In the genomic region with DNA sequence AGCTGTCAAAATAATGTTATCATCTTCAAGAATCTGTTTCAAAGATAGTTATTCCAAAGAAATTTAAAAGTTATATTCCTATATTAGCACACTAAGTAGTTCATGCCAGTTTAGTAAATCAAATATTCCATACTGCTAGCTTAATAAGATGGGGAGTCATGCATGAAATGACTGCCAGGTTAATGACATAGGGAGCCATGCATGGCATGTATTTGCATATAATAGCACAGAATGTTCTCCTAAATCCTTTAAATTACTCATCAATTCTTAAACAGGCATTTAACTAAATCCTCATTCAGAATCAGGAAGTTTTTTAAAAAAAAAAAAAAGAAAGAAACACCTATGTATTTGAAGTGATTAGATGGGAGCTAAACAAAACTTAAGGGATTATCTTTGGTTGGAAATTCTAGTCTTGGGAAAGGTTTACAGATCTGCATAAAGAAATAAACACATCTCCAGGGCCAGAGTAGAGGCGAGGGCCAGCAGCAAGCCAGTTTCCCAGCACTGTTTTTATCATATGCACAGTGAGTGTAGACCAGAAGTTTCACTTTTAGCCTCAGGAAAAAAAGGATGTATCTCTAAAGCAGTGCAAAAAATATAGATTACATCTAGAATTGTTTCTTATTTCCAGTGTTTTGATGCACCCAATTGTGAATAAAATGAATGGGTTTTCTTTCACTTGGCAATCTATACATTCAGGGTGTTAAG, we compare ENCODE assay signal across 18 cellular contexts.
A peak's percentile ranks its signal among the peaks of the same experiment; 100 is the strongest.
DNase-seq lines count a peak whose midpoint lies in the region; ATAC-seq, FAIRE-seq and TF ChIP-seq lines count a peak whose summit lies in the region.
"Had no signal": no experiment of that assay in that cellular context is flagged by ENCODE, and none has a peak within 500 bp of the region (broad histone marks: within the 10 kb centered on the region; RNA-seq: fewer than 3 reads in every experiment).

No MANE protein-coding gene starts in this region.

- POLR2A ChIA-PET in naive thymus-derived CD4-positive, alpha-beta T cell (lab: Charles Lee) = no interaction called here
- POLR2A ChIA-PET in naive thymus-derived CD8-positive, alpha-beta T cell (lab: Charles Lee) = no interaction called here

- CTCF ChIA-PET in naive thymus-derived CD4-positive, alpha-beta T cell (lab: Charles Lee) = no interaction called here

- no peak for DNase-seq in GM23338 (ENCODE audit: low spot score)
- no peak for DNase-seq in HK-2 (ENCODE audit: unreplicated experiment)
- DNase-seq in naive thymus-derived CD4-positive, alpha-beta T cell = no peak
- no peak for DNase-seq in naive thymus-derived CD8-positive, alpha-beta T cell
- no peak for DNase-seq in NCI-H2196 (lab: John Stamatoyannopoulos, UW; ENCODE audit: unreplicated experiment)
- DNase-seq: AML-193; immature natural killer cell; NCI-H187; NCI-H510A treated with DMSO at 0.1 percent for 48 hours; sigmoid colon; stimulated activated naive B cell treated with anti-CD40 and anti-IgM and Interleukin-4, amounts not matched to agents 10 μg/mL and 1 μg/mL and 100 μg/mL, for 72 hours had no signal

- FAIRE-seq in islet of Langerhans (lab: Jason Lieb, UNC) = peak; percentile 24
- FAIRE-seq: colon had no signal

- no peak overlapping the region for H3K9ac ChIP-seq in Loucy (ENCODE audit: low read depth, low read length, poor library complexity, severe bottlenecking)

- H3K36me3 ChIP-seq in GM23338 (ENCODE audit: insufficient read depth) = no peaks in the 10 kb centered on the region
- no peaks in the 10 kb centered on the region for H3K36me3 ChIP-seq in Loucy (ENCODE audit: insufficient read depth, low read length)
- H3K36me3 ChIP-seq in naive thymus-derived CD4-positive, alpha-beta T cell (ENCODE audit: control insufficient read depth in 2 of 3, insufficient read depth in 3 of 3, low read length in 3 of 3) = no peaks in the 10 kb centered on the region
- H3K36me3 ChIP-seq: sigmoid colon had no signal

- no peak overlapping the region for H3K27ac ChIP-seq in GM23338 (ENCODE audit: low read depth)
- no peak overlapping the region for H3K27ac ChIP-seq in naive thymus-derived CD4-positive, alpha-beta T cell (ENCODE audit: low read depth, low read length)
- H3K27ac ChIP-seq: sigmoid colon had no signal

- H3F3A ChIP-seq in GM23338 (replicated peaks; ENCODE audit: low read depth) = no peaks in the 10 kb centered on the region
- H3F3A ChIP-seq in Loucy (ENCODE audit: low read depth) = no peaks in the 10 kb centered on the region

- intact Hi-C loops in naive thymus-derived CD4-positive, alpha-beta T cell (cut with micrococcal nuclease) = no loop called here

- no peaks in the 10 kb centered on the region for H4K20me1 ChIP-seq in GM23338 (replicated peaks; ENCODE audit: insufficient read depth)
- H4K20me1 ChIP-seq in Loucy (ENCODE audit: insufficient read depth, low read length, poor library complexity, severe bottlenecking) = no peaks in the 10 kb centered on the region

- H3K4me2 ChIP-seq in GM23338 (no peak overlapping the region), Loucy (ENCODE audit: low read depth, low read length, poor library complexity, severe bottlenecking) (peak overlapping the region; percentile 2)

- H3K4me1 ChIP-seq in GM23338 (ENCODE audit: insufficient read depth) (peaks cover 15% of the 10 kb centered on the region; the same call in 1 of the 2 replicates), Loucy (ENCODE audit: insufficient read depth, low read length, poor library complexity, severe bottlenecking) (no peaks in the 10 kb centered on the region)
- no peaks in the 10 kb centered on the region for H3K4me1 ChIP-seq in naive thymus-derived CD4-positive, alpha-beta T cell (ENCODE audit: control insufficient read depth in 2 of 2, insufficient read depth in 2 of 2, low read length in 2 of 2)

- no peaks in the 10 kb centered on the region for H3K79me2 ChIP-seq in GM23338 (replicated peaks; ENCODE audit: insufficient read depth)
- H3K79me2 ChIP-seq in Loucy (ENCODE audit: insufficient read depth, low read length) = no peaks in the 10 kb centered on the region

- peak; percentile 62 for ATAC-seq in GM18870 (IDR thresholded peaks at IDR 0.05; ENCODE audit: unreplicated experiment)
- ATAC-seq in GM23338 = no peak
- no peak for ATAC-seq in naive thymus-derived CD4-positive, alpha-beta T cell
- no peak for ATAC-seq in naive thymus-derived CD8-positive, alpha-beta T cell
- ATAC-seq: activated T-helper 17 cell treated with anti-CD3 and anti-CD28 coated beads, Interleukin-2, amount 50 U/mL, for 72 hours; stimulated activated naive B cell treated with anti-CD40 and anti-IgM and Interleukin-4, amounts not matched to agents 10 μg/mL and 1 μg/mL and 100 μg/mL, for 72 hours had no signal

- no peak overlapping the region for H3K4me3 ChIP-seq in GM23338
- H3K4me3 ChIP-seq in Loucy (ENCODE audit: low read length, poor library complexity, severe bottlenecking) = no peak overlapping the region
- H3K4me3 ChIP-seq in naive thymus-derived CD4-positive, alpha-beta T cell (ENCODE audit: low read length) = no peak overlapping the region
- H3K4me3 ChIP-seq: sigmoid colon had no signal

- H2AFZ ChIP-seq in GM23338 = no peak overlapping the region
- no peak overlapping the region for H2AFZ ChIP-seq in Loucy (ENCODE audit: low read length)

- peak overlapping the region; percentile 72 for H3K27ac Mint-ChIP-seq in GM23338
- H3K27ac Mint-ChIP-seq in naive thymus-derived CD4-positive, alpha-beta T cell = no peak overlapping the region
- no peak overlapping the region for H3K27ac Mint-ChIP-seq in naive thymus-derived CD8-positive, alpha-beta T cell
- H3K27ac Mint-ChIP-seq: activated T-helper 17 cell treated with anti-CD3 and anti-CD28 coated beads, Interleukin-2, amount 50 U/mL, for 72 hours; immature natural killer cell; memory B cell; stimulated activated naive B cell treated with anti-CD40 and anti-IgM and Interleukin-4, amounts not matched to agents 10 μg/mL and 1 μg/mL and 100 μg/mL, for 72 hours; type B pancreatic cell had no signal

- no peaks in the 10 kb centered on the region for H3K9me3 ChIP-seq in Loucy (ENCODE audit: insufficient read depth, low read depth, low read length)
- H3K9me3 ChIP-seq in naive thymus-derived CD4-positive, alpha-beta T cell (ENCODE audit: control insufficient read depth in 2 of 3, low read length in 3 of 3) = no peaks in the 10 kb centered on the region
- H3K9me3 ChIP-seq: sigmoid colon had no signal

- no peaks in the 10 kb centered on the region for H3K27me3 ChIP-seq in GM23338 (ENCODE audit: insufficient read depth)
- H3K27me3 ChIP-seq in Loucy (ENCODE audit: insufficient read depth, low read length, poor library complexity, severe bottlenecking) = no peaks in the 10 kb centered on the region
- H3K27me3 ChIP-seq in naive thymus-derived CD4-positive, alpha-beta T cell (ENCODE audit: control insufficient read depth in 2 of 2, insufficient read depth in 2 of 2, low read length in 2 of 2) = no peaks in the 10 kb centered on the region
- H3K27me3 ChIP-seq: sigmoid colon had no signal

- no peaks in the 10 kb centered on the region for H3K36me3 Mint-ChIP-seq in GM23338 (ENCODE audit: low read depth)
- no peaks in the 10 kb centered on the region for H3K36me3 Mint-ChIP-seq in naive thymus-derived CD4-positive, alpha-beta T cell
- H3K36me3 Mint-ChIP-seq in naive thymus-derived CD8-positive, alpha-beta T cell = no peaks in the 10 kb centered on the region
- H3K36me3 Mint-ChIP-seq: immature natural killer cell; memory B cell; stimulated activated naive B cell treated with anti-CD40 and anti-IgM and Interleukin-4, amounts not matched to agents 10 μg/mL and 1 μg/mL and 100 μg/mL, for 72 hours; type B pancreatic cell had no signal

- TF ChIP-seq CTCF in GM23338 (conservative IDR thresholded peaks at IDR 0.05; ENCODE audit: low read depth in 2 of 2) = no peak
- no peak for TF ChIP-seq CTCF in Loucy (conservative IDR thresholded peaks at IDR 0.05; ENCODE audit: low read length)

- H3K4me1 Mint-ChIP-seq in GM23338 = peaks cover 22% of the 10 kb centered on the region
- H3K4me1 Mint-ChIP-seq in naive thymus-derived CD4-positive, alpha-beta T cell = no peaks in the 10 kb centered on the region
- H3K4me1 Mint-ChIP-seq in naive thymus-derived CD8-positive, alpha-beta T cell = no peaks in the 10 kb centered on the region
- H3K4me1 Mint-ChIP-seq: activated T-helper 17 cell treated with anti-CD3 and anti-CD28 coated beads, Interleukin-2, amount 50 U/mL, for 72 hours; immature natural killer cell; memory B cell; stimulated activated naive B cell treated with anti-CD40 and anti-IgM and Interleukin-4, amounts not matched to agents 10 μg/mL and 1 μg/mL and 100 μg/mL, for 72 hours had no signal

- H3K27me3 Mint-ChIP-seq in GM23338 (ENCODE audit: insufficient read depth, low read depth, poor library complexity) = peaks cover 2% of the 10 kb centered on the region
- no peaks in the 10 kb centered on the region for H3K27me3 Mint-ChIP-seq in naive thymus-derived CD4-positive, alpha-beta T cell
- no peaks in the 10 kb centered on the region for H3K27me3 Mint-ChIP-seq in naive thymus-derived CD8-positive, alpha-beta T cell
- H3K27me3 Mint-ChIP-seq: activated T-helper 17 cell treated with anti-CD3 and anti-CD28 coated beads, Interleukin-2, amount 50 U/mL, for 72 hours; memory B cell; stimulated activated naive B cell treated with anti-CD40 and anti-IgM and Interleukin-4, amounts not matched to agents 10 μg/mL and 1 μg/mL and 100 μg/mL, for 72 hours; type B pancreatic cell had no signal

- H3K9me3 Mint-ChIP-seq in GM23338 = no peaks in the 10 kb centered on the region; the same call in 2 of the 3 replicates
- H3K9me3 Mint-ChIP-seq in naive thymus-derived CD4-positive, alpha-beta T cell = peaks cover 0 to 15% (median 5%) of the 10 kb centered on the region in 11 donors
- peaks cover 0 to 19% (median 9%) of the 10 kb centered on the region in 9 donors for H3K9me3 Mint-ChIP-seq in naive thymus-derived CD8-positive, alpha-beta T cell
- H3K9me3 Mint-ChIP-seq: memory B cell, type B pancreatic cell had no signal

- H3K4me3 Mint-ChIP-seq in GM23338 = no peak overlapping the region
- H3K4me3 Mint-ChIP-seq in naive thymus-derived CD4-positive, alpha-beta T cell = no peak overlapping the region
- H3K4me3 Mint-ChIP-seq in naive thymus-derived CD8-positive, alpha-beta T cell = no peak overlapping the region
- H3K4me3 Mint-ChIP-seq: activated T-helper 17 cell treated with anti-CD3 and anti-CD28 coated beads, Interleukin-2, amount 50 U/mL, for 72 hours; immature natural killer cell; memory B cell; stimulated activated naive B cell treated with anti-CD40 and anti-IgM and Interleukin-4, amounts not matched to agents 10 μg/mL and 1 μg/mL and 100 μg/mL, for 72 hours; type B pancreatic cell had no signal

- H3K9me2 ChIP-seq in GM23338 (ENCODE audit: insufficient read depth) (no peaks in the 10 kb centered on the region), Loucy (replicated peaks; ENCODE audit: low read depth, low read length) (no peaks in the 10 kb centered on the region)

TF ChIP-seq in GM23338, 12 proteins besides CTCF, POLR2A, EP300 and RAD21 (continues in another document):
- no peak for TF ChIP-seq ZNF331 (CRISPR knock-in tag; IDR thresholded peaks at IDR 0.05; ENCODE audit: low read depth)
